ENCODE assay signal across 28 cellular contexts in the genomic region with DNA sequence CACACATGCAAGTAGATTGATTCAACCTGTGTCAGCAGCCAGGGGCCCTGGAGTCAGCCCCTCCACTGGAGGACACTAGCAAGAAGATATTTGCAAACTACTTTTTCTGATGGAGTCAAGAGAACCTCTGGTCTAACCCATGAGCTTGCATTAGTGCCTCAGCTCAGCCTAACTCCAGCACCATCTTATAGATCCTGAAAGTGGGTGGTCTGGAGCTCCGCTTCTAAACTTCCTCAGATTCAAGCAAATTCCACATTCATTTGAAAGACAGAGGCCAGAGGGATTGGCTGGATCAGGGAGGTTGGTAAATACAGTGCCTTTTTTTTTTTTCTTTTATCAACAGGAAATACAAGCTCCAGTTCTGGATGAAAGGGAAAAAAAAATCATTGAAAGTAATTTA.
DNase-seq lines count a peak whose midpoint lies in the region; ATAC-seq and TF ChIP-seq lines count a peak whose summit lies in the region.
"Had no signal": no experiment of that assay in that cellular context is flagged by ENCODE, and none has a peak within 500 bp of the region (broad histone marks: within the 10 kb centered on the region; RNA-seq: fewer than 3 reads in every experiment).

No MANE protein-coding gene starts in this region.

- H3K9me2 ChIP-seq in PC-9 (ENCODE audit: insufficient read depth), result no peaks in the 10 kb centered on the region

- H3K4me2 ChIP-seq in PC-9, result peak overlapping the region; percentile 74

- peak overlapping the region; percentile 1; the same call in 1 of the 2 replicates for H3K4me3 ChIP-seq in PC-9
- H3K4me3 ChIP-seq in fibroblast of pulmonary artery (replicated peaks; ENCODE audit: low read depth, low read length), result no peak overlapping the region
- H3K4me3 ChIP-seq: sigmoid colon, SK-N-MC had no signal

- POLR2A ChIA-PET in PC-9 (lab: Charles Lee; ENCODE audit: unreplicated experiment), result interaction anchor here (0.6 to 0.8 kb wide), 3 partner anchors 27 to 489 kb away, joined by 4 to 7 read pairs (median 4); a partner anchor contains a TSS

- TF ChIP-seq CTCF in PC-9 (conservative IDR thresholded peaks at IDR 0.05), result no peak
- no peak for TF ChIP-seq CTCF in fibroblast of pulmonary artery (IDR thresholded peaks at IDR 0.05; ENCODE audit: low read length, missing control alignments)
- no peak for TF ChIP-seq CTCF in nephron (IDR thresholded peaks at IDR 0.05; ENCODE audit: unreplicated experiment in 3 of 3)

- H3K79me2 ChIP-seq in PC-9 (ENCODE audit: low read depth), result no peaks in the 10 kb centered on the region

- DNase-seq in ELF-1 (ENCODE audit: low read depth, low spot score), result peak; percentile 50
- no peak for DNase-seq in PC-9
- DNase-seq in fibroblast of pulmonary artery (ENCODE audit: low read depth), result peak; percentile 26
- DNase-seq in HuH-7.5 (ENCODE audit: low spot score), result no peak
- no peak for DNase-seq in NCI-H2107 (lab: John Stamatoyannopoulos, UW)
- no peak for DNase-seq in glomerular visceral epithelial cell (ENCODE audit: extremely low spot score)
- DNase-seq: aorta; Calu3; erythroblast; foreskin melanocyte; hippocampal formation; Karpas-422; kidney; naive thymus-derived CD4-positive, alpha-beta T cell; NCI-H187 treated with DMSO at 0.1 percent for 48 hours; NCI-H2227 treated with DMSO at 0.1 percent for 48 hours; NCI-H748 treated with DMSO at 0.1 percent for 48 hours; sigmoid colon; WERI-Rb-1 had no signal

- BruUV-seq in PC-9 (replicated peaks; lab: Mats Ljungman, UMichigan), result no TSS peak

- ATAC-seq in HG03571 (IDR thresholded peaks at IDR 0.05; ENCODE audit: unreplicated experiment), result no peak
- ATAC-seq: activated naive CD4-positive, alpha-beta T cell treated with anti-CD3 and anti-CD28 coated beads, Interleukin-2, amount 50 U/mL, for 72 hours; activated T-helper 17 cell treated with anti-CD3 and anti-CD28 coated beads, Interleukin-2, amount 50 U/mL, for 72 hours; HCT116; naive thymus-derived CD4-positive, alpha-beta T cell had no signal

- no peak overlapping the region for H2AFZ ChIP-seq in PC-9

- peaks cover 76% of the 10 kb centered on the region for H3F3A ChIP-seq in PC-9 (ENCODE audit: insufficient read depth, low read depth)

- no peaks in the 10 kb centered on the region for H3K36me3 ChIP-seq in PC-9 (ENCODE audit: low read depth)
- H3K36me3 ChIP-seq: sigmoid colon, WERI-Rb-1 had no signal

- peaks cover 4% of the 10 kb centered on the region for H3K27me3 Mint-ChIP-seq in nephron (ENCODE audit: low read depth)
- H3K27me3 Mint-ChIP-seq: central memory CD8-positive, alpha-beta T cell had no signal

- peaks cover 92% of the 10 kb centered on the region for H3K4me1 ChIP-seq in PC-9 (replicated peaks; ENCODE audit: insufficient read depth)

- CTCF ChIA-PET in PC-9 (lab: Charles Lee), result interaction anchor here (0.5 to 0.6 kb wide), 4 partner anchors 28 to 328 kb away, joined by 3 to 5 read pairs (median 4); no protein-coding TSS in a partner anchor

- no peaks in the 10 kb centered on the region for H3K27me3 ChIP-seq in PC-9 (ENCODE audit: insufficient read depth, low read depth)
- H3K27me3 ChIP-seq: sigmoid colon had no signal

- H3K36me3 Mint-ChIP-seq in nephron (ENCODE audit: low read depth), result no peaks in the 10 kb centered on the region
- H3K36me3 Mint-ChIP-seq: activated naive CD4-positive, alpha-beta T cell treated with anti-CD3 and anti-CD28 coated beads, Interleukin-2, amount 50 U/mL, for 72 hours had no signal

- no peaks in the 10 kb centered on the region for H3K9me3 ChIP-seq in PC-9 (ENCODE audit: insufficient read depth, low read depth)
- H3K9me3 ChIP-seq: sigmoid colon had no signal

- no peaks in the 10 kb centered on the region for H4K20me1 ChIP-seq in PC-9 (ENCODE audit: insufficient read depth)

- H3K4me1 Mint-ChIP-seq in nephron, result peaks cover 46% of the 10 kb centered on the region
- H3K4me1 Mint-ChIP-seq: activated T-helper 17 cell treated with anti-CD3 and anti-CD28 coated beads, Interleukin-2, amount 50 U/mL, for 72 hours; central memory CD8-positive, alpha-beta T cell; memory B cell; naive thymus-derived CD4-positive, alpha-beta T cell had no signal

- H3K27ac ChIP-seq in PC-9, result peak overlapping the region; percentile 95
- H3K27ac ChIP-seq: C4-2B, sigmoid colon, SK-N-MC, WERI-Rb-1 had no signal

- intact Hi-C loops in PC-9 (cut with micrococcal nuclease; ENCODE audit: unreplicated experiment), result loop anchor here (5.0 to 10.0 kb wide), 2 partner anchors 298 to 396 kb away; no protein-coding TSS in a partner anchor

- peaks cover 5% of the 10 kb centered on the region for H3K9me3 Mint-ChIP-seq in nephron
- H3K9me3 Mint-ChIP-seq: activated naive CD4-positive, alpha-beta T cell treated with anti-CD3 and anti-CD28 coated beads, Interleukin-2, amount 50 U/mL, for 72 hours; activated T-helper 17 cell treated with anti-CD3 and anti-CD28 coated beads, Interleukin-2, amount 50 U/mL, for 72 hours; central memory CD8-positive, alpha-beta T cell; memory B cell had no signal

- H3K27ac Mint-ChIP-seq in nephron, result peak overlapping the region in 2 of 3 experiments; percentile 62 to 72
- H3K27ac Mint-ChIP-seq: activated naive CD4-positive, alpha-beta T cell treated with anti-CD3 and anti-CD28 coated beads, Interleukin-2, amount 50 U/mL, for 72 hours; activated T-helper 17 cell treated with anti-CD3 and anti-CD28 coated beads, Interleukin-2, amount 50 U/mL, for 72 hours; memory B cell; naive thymus-derived CD4-positive, alpha-beta T cell had no signal

- H3K4me3 Mint-ChIP-seq in nephron, result no peak overlapping the region
- H3K4me3 Mint-ChIP-seq: activated T-helper 17 cell treated with anti-CD3 and anti-CD28 coated beads, Interleukin-2, amount 50 U/mL, for 72 hours; central memory CD8-positive, alpha-beta T cell; memory B cell; naive thymus-derived CD4-positive, alpha-beta T cell had no signal

Comparison
In these comparisons a context has a peak if more than half of its experiments do, and no peak if none do; other contexts are left out.
1. DNase-seq: peak in ELF-1 (single experiment) and fibroblast of pulmonary artery (single experiment); none in PC-9 (0 of 2), HuH-7.5 (single experiment), NCI-H2107 (single experiment) and glomerular visceral epithelial cell (single experiment).